ENCODE assay signal across 18 cellular contexts in genomic region chr11:64660205-64660604, GRCh38.
DNase-seq lines count a peak whose midpoint lies in the region; ATAC-seq and TF ChIP-seq lines count a peak whose summit lies in the region.
"Had no signal": no experiment of that assay in that cellular context is flagged by ENCODE, and none has a peak within 500 bp of the region (broad histone marks: within the 10 kb centered on the region; RNA-seq: fewer than 3 reads in every experiment).

No MANE protein-coding gene starts in this region.

- POLR2A ChIA-PET in PC-3 (lab: Charles Lee; ENCODE audit: unreplicated experiment) = no interaction called here
- POLR2A ChIA-PET in WTC11 (lab: Charles Lee) = no interaction called here

- no peaks in the 10 kb centered on the region for H3K9me2 ChIP-seq in PC-3 (replicated peaks; ENCODE audit: low read length)

- ATAC-seq in PC-3 = no peak
- ATAC-seq in psoas muscle = no peak
- ATAC-seq in GM18907 (IDR thresholded peaks at IDR 0.05; ENCODE audit: unreplicated experiment) = no peak
- no peak for ATAC-seq in WTC11

- DNase-seq in PC-3 (no peak), mammary epithelial cell (no peak), psoas muscle (peak in 1 of 2 donors; percentile 41), midbrain (lab: John Stamatoyannopoulos, UW) (no peak), WTC11 (ENCODE audit: low spot score) (no peak)
- DNase-seq in activated CD8-positive, alpha-beta memory T cell treated with anti-CD3 and anti-CD28 coated beads, Interleukin-2, amount 50 U/mL, for 4 hours = no peak
- DNase-seq: activated CD4-positive, alpha-beta T cell treated with anti-CD3 and anti-CD28 coated beads for 1 hour; activated CD8-positive, alpha-beta memory T cell treated with anti-CD3 and anti-CD28 coated beads for 24 hours; activated T-cell treated with anti-CD3 and anti-CD28 coated beads, Interleukin-2, amount 50 U/mL, for 72 hours; immature natural killer cell; left ventricle myocardium superior; NCI-H1436; NCI-H524; retina; transverse colon had no signal

- H3K4me2 ChIP-seq in PC-3 (ENCODE audit: low read length) (peak overlapping the region; percentile 56), mammary epithelial cell (ENCODE audit: insufficient read depth, low read depth, low read length) (no peak overlapping the region)

- H3K27ac Mint-ChIP-seq in WTC11 = no peak overlapping the region
- H3K27ac Mint-ChIP-seq: activated naive CD4-positive, alpha-beta T cell treated with anti-CD3 and anti-CD28 coated beads, Interleukin-2, amount 50 U/mL, for 24 hours; activated T-cell treated with anti-CD3 and anti-CD28 coated beads, Interleukin-2, amount 50 U/mL, for 72 hours; immature natural killer cell had no signal

- 100% methylated on average over 4 of the region's 10 CpGs for WGBS in mammary epithelial cell (ENCODE audit: low coverage, missing lambda C conversion rate)
- 47 to 80% (median 49%) methylated on average over 10 of the region's 10 CpGs for WGBS in psoas muscle, 3 donors

- 0 out of 2 replicates have a peak, but pooled peaks cover 2% of the 10 kb centered on the region for H3K4me1 Mint-ChIP-seq in WTC11
- H3K4me1 Mint-ChIP-seq: activated naive CD4-positive, alpha-beta T cell treated with anti-CD3 and anti-CD28 coated beads, Interleukin-2, amount 50 U/mL, for 24 hours; immature natural killer cell had no signal

- dilution Hi-C loops in mammary epithelial cell (cut with HindIII; ENCODE audit: low sequenced_read_pairs) = no loop called here

- BruUV-seq in PC-3 (replicated peaks; lab: Mats Ljungman, UMichigan) (no TSS peak), mammary epithelial cell (replicated peaks; lab: Mats Ljungman, UMichigan) (no TSS peak)

- no peak overlapping the region for H3K4me3 Mint-ChIP-seq in WTC11
- H3K4me3 Mint-ChIP-seq: activated naive CD4-positive, alpha-beta T cell treated with anti-CD3 and anti-CD28 coated beads, Interleukin-2, amount 50 U/mL, for 24 hours; activated T-cell treated with anti-CD3 and anti-CD28 coated beads, Interleukin-2, amount 50 U/mL, for 72 hours; immature natural killer cell had no signal

- H3F3A ChIP-seq in PC-3 (ENCODE audit: low read length, unreplicated experiment) = no peaks in the 10 kb centered on the region

- intact Hi-C loops in PC-3 (cut with micrococcal nuclease) = no loop called here
- intact Hi-C loops in mammary epithelial cell (cut with micrococcal nuclease) = no loop called here
- intact Hi-C loops in psoas muscle (cut with DNase I) = no loop called here

- TF ChIP-seq CTCF in PC-3 (conservative IDR thresholded peaks at IDR 0.05; ENCODE audit: low read depth, low read length) (no peak), mammary epithelial cell (conservative IDR thresholded peaks at IDR 0.05 in 1 of 2, IDR thresholded peaks at IDR 0.05 in 1 of 2; ENCODE audit: extremely low read depth in 1 of 2, insufficient read depth in 1 of 2, low read depth in 1 of 2, low read length in 2 of 2) (no peak), psoas muscle (IDR thresholded peaks at IDR 0.05) (no peak), WTC11 (IDR thresholded peaks at IDR 0.05) (no peak)

- peak overlapping the region; percentile 73; the same call in 1 of the 2 replicates for H3K27ac ChIP-seq in PC-3 (ENCODE audit: low read length)
- peak overlapping the region; percentile 8 for H3K27ac ChIP-seq in mammary epithelial cell (ENCODE audit: insufficient read depth, low read depth, low read length)
- peak overlapping the region; percentile 16 for H3K27ac ChIP-seq in psoas muscle
- H3K27ac ChIP-seq: transverse colon had no signal

- H3K79me2 ChIP-seq in PC-3 (ENCODE audit: low read length) (no peaks in the 10 kb centered on the region), mammary epithelial cell (ENCODE audit: insufficient read depth, low read length) (no peaks in the 10 kb centered on the region)

- no peaks in the 10 kb centered on the region for H3K36me3 Mint-ChIP-seq in WTC11
- H3K36me3 Mint-ChIP-seq: activated naive CD4-positive, alpha-beta T cell treated with anti-CD3 and anti-CD28 coated beads, Interleukin-2, amount 50 U/mL, for 24 hours; immature natural killer cell had no signal

- in situ Hi-C loops in mammary epithelial cell (cut with MboI; ENCODE audit: low sequenced_read_pairs in 2 of 2) = no loop called here

- H3K27me3 Mint-ChIP-seq in WTC11 (ENCODE audit: low read depth) = peaks cover 3% of the 10 kb centered on the region; the same call in 1 of the 2 replicates
- H3K27me3 Mint-ChIP-seq: activated naive CD4-positive, alpha-beta T cell treated with anti-CD3 and anti-CD28 coated beads, Interleukin-2, amount 50 U/mL, for 24 hours had no signal

- CTCF ChIA-PET in PC-3 (lab: Charles Lee) (interaction anchor here (1.1 kb wide), 1 partner anchor 28 kb away, joined by 6 read pairs; no protein-coding TSS in a partner anchor), mammary epithelial cell (lab: Charles Lee; ENCODE audit: low non-redundant PET) (interaction anchor here (0.6 to 1.2 kb wide), 6 partner anchors 9 to 342 kb away, joined by 3 to 10 read pairs (median 4); partner anchors contain the start of gene PRDX5), WTC11 (lab: Charles Lee) (interaction anchor here (0.7 to 3.7 kb wide), 7 partner anchors 10 to 171 kb away, joined by 3 to 27 read pairs (median 7); no protein-coding TSS in a partner anchor)

- peaks cover 16% of the 10 kb centered on the region for H3K4me1 ChIP-seq in PC-3 (ENCODE audit: insufficient read depth, low read length)
- H3K4me1 ChIP-seq in mammary epithelial cell (ENCODE audit: insufficient read depth, low read length) = peaks cover 26% of the 10 kb centered on the region
- H3K4me1 ChIP-seq in psoas muscle = no peaks in the 10 kb centered on the region
- H3K4me1 ChIP-seq: HAP-1, transverse colon had no signal

- H2AFZ ChIP-seq in PC-3 (ENCODE audit: low read length) (no peak overlapping the region), mammary epithelial cell (ENCODE audit: low read depth, low read length) (peak overlapping the region; percentile 61)

- H3K27me3 ChIP-seq in PC-3 (ENCODE audit: low read length) (no peaks in the 10 kb centered on the region), mammary epithelial cell (ENCODE audit: insufficient read depth, low read length) (no peaks in the 10 kb centered on the region), psoas muscle (ENCODE audit: insufficient read depth in 3 of 3, low read length in 2 of 3) (peaks cover 0 to 5% (median 0%) of the 10 kb centered on the region in 3 donors)
- H3K27me3 ChIP-seq: transverse colon had no signal

- H4K20me1 ChIP-seq in PC-3 (ENCODE audit: low read length) (no peaks in the 10 kb centered on the region), mammary epithelial cell (ENCODE audit: insufficient read depth, low read length) (no peaks in the 10 kb centered on the region)

- no peaks in the 10 kb centered on the region for H3K9me3 Mint-ChIP-seq in WTC11
- H3K9me3 Mint-ChIP-seq: activated naive CD4-positive, alpha-beta T cell treated with anti-CD3 and anti-CD28 coated beads, Interleukin-2, amount 50 U/mL, for 24 hours; activated T-cell treated with anti-CD3 and anti-CD28 coated beads, Interleukin-2, amount 50 U/mL, for 72 hours; immature natural killer cell had no signal

- H3K4me3 ChIP-seq in PC-3 (ENCODE audit: low read length) (no peak overlapping the region), mammary epithelial cell (replicated peaks in 1 of 3; ENCODE audit: insufficient read depth in 1 of 3, low read depth in 2 of 3, low read length in 3 of 3) (no peak overlapping the region), psoas muscle (peak overlapping the region; percentile 51)
- H3K4me3 ChIP-seq: HAP-1, transverse colon had no signal

- H3K9me3 ChIP-seq in PC-3 (ENCODE audit: low read length) = no peaks in the 10 kb centered on the region
- H3K9me3 ChIP-seq in mammary epithelial cell (replicated peaks; ENCODE audit: insufficient read depth, low read length) = no peaks in the 10 kb centered on the region
- H3K9me3 ChIP-seq in psoas muscle = no peaks in the 10 kb centered on the region
- H3K9me3 ChIP-seq: HAP-1, transverse colon had no signal

- H3K36me3 ChIP-seq in PC-3 (ENCODE audit: low read depth, low read length) (no peaks in the 10 kb centered on the region), mammary epithelial cell (ENCODE audit: insufficient read depth, low read length) (no peaks in the 10 kb centered on the region), psoas muscle (ENCODE audit: insufficient read depth in 1 of 2, low read depth in 1 of 2) (no peaks in the 10 kb centered on the region)
- H3K36me3 ChIP-seq: HAP-1, transverse colon had no signal

- H3K9ac ChIP-seq in PC-3 (ENCODE audit: low read length) = no peak overlapping the region
- no peak overlapping the region for H3K9ac ChIP-seq in mammary epithelial cell (ENCODE audit: insufficient read depth, low read length)

TF ChIP-seq in WTC11, 78 proteins besides CTCF, POLR2A, EP300 and RAD21 (continues in another document):
- TF ChIP-seq HMGA2 (CRISPR knock-in tag; IDR thresholded peaks at IDR 0.05) (no peak), STAT6 (CRISPR knock-in tag; conservative IDR thresholded peaks at IDR 0.05; ENCODE audit: low read depth) (no peak), ZNF317 (CRISPR knock-in tag; IDR thresholded peaks at IDR 0.05; ENCODE audit: borderline replicate concordance, low read depth) (no peak)
- TF ChIP-seq, protein P1, sequence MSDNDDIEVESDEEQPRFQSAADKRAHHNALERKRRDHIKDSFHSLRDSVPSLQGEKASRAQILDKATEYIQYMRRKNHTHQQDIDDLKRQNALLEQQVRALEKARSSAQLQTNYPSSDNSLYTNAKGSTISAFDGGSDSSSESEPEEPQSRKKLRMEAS (CRISPR knock-in tag; IDR thresholded peaks at IDR 0.05) = no peak

Comparison
In these comparisons a context has a peak if more than half of its experiments do, and no peak if none do; other contexts are left out.
1. H3K27ac ChIP-seq: peak in every context shown above with its lines; median percentile 73 in PC-3; 16 in psoas muscle; 8 in mammary epithelial cell.